14 cellular contexts compared by ENCODE assay signal in the genomic region with DNA sequence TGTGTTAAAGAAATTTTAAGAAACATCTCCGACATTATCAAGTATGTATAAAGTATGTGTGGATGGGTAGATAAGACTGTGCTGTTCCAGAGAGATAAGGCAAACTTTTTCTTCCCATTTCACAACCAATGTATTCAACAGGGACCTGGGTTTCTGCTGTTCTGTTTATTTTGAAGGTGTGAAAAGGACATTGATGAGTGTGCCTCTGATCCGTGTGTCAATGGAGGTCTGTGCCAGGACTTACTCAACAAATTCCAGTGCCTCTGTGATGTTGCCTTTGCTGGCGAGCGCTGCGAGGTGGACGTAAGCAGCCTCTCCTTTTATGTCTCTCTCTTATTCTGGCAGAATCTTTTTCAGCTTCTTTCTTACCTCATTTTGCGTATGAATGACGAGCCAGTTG.
DNase-seq lines count a peak whose midpoint lies in the region; ATAC-seq and TF ChIP-seq lines count a peak whose summit lies in the region.
"Had no signal": no experiment of that assay in that cellular context is flagged by ENCODE, and none has a peak within 500 bp of the region (broad histone marks: within the 10 kb centered on the region; RNA-seq: fewer than 3 reads in every experiment).

No MANE protein-coding gene starts in this region.

- POLR2A ChIA-PET in activated CD4-positive, alpha-beta memory T cell treated with anti-CD3 and anti-CD28 coated beads for 36 hours (lab: Charles Lee) = no interaction called here
- POLR2A ChIA-PET in CD4-positive, alpha-beta T cell (lab: Charles Lee) = interaction anchor here (0.6 kb wide), 1 partner anchor 22 kb away, joined by 3 read pairs; no protein-coding TSS in a partner anchor

- H3K4me1 Mint-ChIP-seq in GM23338 (peaks cover 66% of the 10 kb centered on the region), brain (peaks cover 52% of the 10 kb centered on the region)
- H3K4me1 Mint-ChIP-seq in activated CD4-positive, alpha-beta memory T cell treated with anti-CD3 and anti-CD28 coated beads for 36 hours (ENCODE audit: low read depth) = no peaks in the 10 kb centered on the region
- no peaks in the 10 kb centered on the region for H3K4me1 Mint-ChIP-seq in CD4-positive, alpha-beta T cell (ENCODE audit: low read depth)
- H3K4me1 Mint-ChIP-seq: stimulated activated memory B cell treated with anti-CD40 and anti-IgM and Interleukin-4, amounts not matched to agents 10 μg/mL and 1 μg/mL and 100 μg/mL, for 72 hours had no signal

- H3K36me3 ChIP-seq in GM23338 (ENCODE audit: insufficient read depth) (no peaks in the 10 kb centered on the region), right atrium auricular region (no peaks in the 10 kb centered on the region), osteoblast (ENCODE audit: insufficient read depth, low read length) (no peaks in the 10 kb centered on the region)

- H3K36me3 Mint-ChIP-seq in GM23338 (ENCODE audit: low read depth) (no peaks in the 10 kb centered on the region), brain (no peaks in the 10 kb centered on the region)
- no peaks in the 10 kb centered on the region for H3K36me3 Mint-ChIP-seq in activated CD4-positive, alpha-beta memory T cell treated with anti-CD3 and anti-CD28 coated beads for 36 hours
- H3K36me3 Mint-ChIP-seq in CD4-positive, alpha-beta T cell (ENCODE audit: low read depth) = no peaks in the 10 kb centered on the region
- H3K36me3 Mint-ChIP-seq: stimulated activated memory B cell treated with anti-CD40 and anti-IgM and Interleukin-4, amounts not matched to agents 10 μg/mL and 1 μg/mL and 100 μg/mL, for 72 hours had no signal

- H3F3A ChIP-seq in GM23338 (replicated peaks; ENCODE audit: low read depth) = no peaks in the 10 kb centered on the region

- ATAC-seq in GM23338 = peak; percentile 84
- ATAC-seq in CD4-positive, alpha-beta T cell (ENCODE audit: poor library complexity) = no peak
- ATAC-seq: stimulated activated memory B cell treated with anti-CD40 and anti-IgM and Interleukin-4, amounts not matched to agents 10 μg/mL and 1 μg/mL and 100 μg/mL, for 72 hours had no signal

- H3K27me3 ChIP-seq in GM23338 (ENCODE audit: insufficient read depth) = no peaks in the 10 kb centered on the region
- no peaks in the 10 kb centered on the region for H3K27me3 ChIP-seq in right atrium auricular region
- no peaks in the 10 kb centered on the region for H3K27me3 ChIP-seq in osteoblast (ENCODE audit: insufficient read depth, low read length)
- H3K27me3 ChIP-seq in CD4-positive, alpha-beta T cell (ENCODE audit: control insufficient read depth, insufficient read depth, low read length) = no peaks in the 10 kb centered on the region

- H3K9me3 Mint-ChIP-seq in GM23338 (no peaks in the 10 kb centered on the region), brain (no peaks in the 10 kb centered on the region)
- no peaks in the 10 kb centered on the region for H3K9me3 Mint-ChIP-seq in activated CD4-positive, alpha-beta memory T cell treated with anti-CD3 and anti-CD28 coated beads for 36 hours
- H3K9me3 Mint-ChIP-seq in CD4-positive, alpha-beta T cell = no peaks in the 10 kb centered on the region
- H3K9me3 Mint-ChIP-seq: neural crest cell; stimulated activated memory B cell treated with anti-CD40 and anti-IgM and Interleukin-4, amounts not matched to agents 10 μg/mL and 1 μg/mL and 100 μg/mL, for 72 hours had no signal

- H3K4me1 ChIP-seq in GM23338 (ENCODE audit: insufficient read depth) = peaks cover 66% of the 10 kb centered on the region
- no peaks in the 10 kb centered on the region for H3K4me1 ChIP-seq in right atrium auricular region
- no peaks in the 10 kb centered on the region for H3K4me1 ChIP-seq in osteoblast (ENCODE audit: insufficient read depth, low read length)

- peaks cover 2% of the 10 kb centered on the region for H3K27me3 Mint-ChIP-seq in GM23338 (ENCODE audit: insufficient read depth, low read depth, poor library complexity)
- H3K27me3 Mint-ChIP-seq in brain = no peaks in the 10 kb centered on the region
- no peaks in the 10 kb centered on the region for H3K27me3 Mint-ChIP-seq in activated CD4-positive, alpha-beta memory T cell treated with anti-CD3 and anti-CD28 coated beads for 36 hours
- H3K27me3 Mint-ChIP-seq in CD4-positive, alpha-beta T cell = no peaks in the 10 kb centered on the region

- TF ChIP-seq CTCF in GM23338 (conservative IDR thresholded peaks at IDR 0.05; ENCODE audit: low read depth in 2 of 2) = no peak
- TF ChIP-seq CTCF in brain (conservative IDR thresholded peaks at IDR 0.05) = no peak
- no peak for TF ChIP-seq CTCF in right atrium auricular region (IDR thresholded peaks at IDR 0.05)
- TF ChIP-seq CTCF in osteoblast (IDR thresholded peaks at IDR 0.05; ENCODE audit: extremely low read depth, low read depth, low read length) = no peak
- no peak for TF ChIP-seq CTCF in CD4-positive, alpha-beta T cell (IDR thresholded peaks at IDR 0.05)

- H3K27ac Mint-ChIP-seq in GM23338 = peak overlapping the region; percentile 85
- H3K27ac Mint-ChIP-seq in brain = peak overlapping the region in 4 of 5 experiments; percentile 2 to 67 (median 32)
- H3K27ac Mint-ChIP-seq in activated CD4-positive, alpha-beta memory T cell treated with anti-CD3 and anti-CD28 coated beads for 36 hours = no peak overlapping the region
- no peak overlapping the region for H3K27ac Mint-ChIP-seq in CD4-positive, alpha-beta T cell
- H3K27ac Mint-ChIP-seq: stimulated activated memory B cell treated with anti-CD40 and anti-IgM and Interleukin-4, amounts not matched to agents 10 μg/mL and 1 μg/mL and 100 μg/mL, for 72 hours had no signal

- intact Hi-C loops in activated CD4-positive, alpha-beta memory T cell treated with anti-CD3 and anti-CD28 coated beads for 36 hours (cut with micrococcal nuclease) = no loop called here
- intact Hi-C loops in CD4-positive, alpha-beta T cell (cut with DNase I, micrococcal nuclease) = loop anchor here in 1 of 2 experiments (10.0 kb wide), 1 partner anchor 57 kb away; no protein-coding TSS in a partner anchor

- CTCF ChIA-PET in activated CD4-positive, alpha-beta memory T cell treated with anti-CD3 and anti-CD28 coated beads for 36 hours (lab: Charles Lee) = no interaction called here
- CTCF ChIA-PET in CD4-positive, alpha-beta T cell (lab: Charles Lee) = no interaction called here

- H4K20me1 ChIP-seq in GM23338 (replicated peaks; ENCODE audit: insufficient read depth) = no peaks in the 10 kb centered on the region
- H4K20me1 ChIP-seq in osteoblast (ENCODE audit: insufficient read depth, low read length) = no peaks in the 10 kb centered on the region

- peak overlapping the region; percentile 7; the same call in 1 of the 2 replicates for H2AFZ ChIP-seq in GM23338
- peak overlapping the region; percentile 15 for H2AFZ ChIP-seq in osteoblast (ENCODE audit: low read length)

- H3K27ac ChIP-seq in GM23338 (ENCODE audit: low read depth) (peak overlapping the region; percentile 71), right atrium auricular region (no peak overlapping the region), osteoblast (ENCODE audit: low read depth, low read length) (no peak overlapping the region)
- H3K27ac ChIP-seq in CD4-positive, alpha-beta T cell (ENCODE audit: low read depth, low read length) = no peak overlapping the region

- H3K4me3 Mint-ChIP-seq in GM23338 = peak overlapping the region; percentile 47
- peak overlapping the region in 2 of 5 experiments; percentile 55 to 63 for H3K4me3 Mint-ChIP-seq in brain
- H3K4me3 Mint-ChIP-seq in activated CD4-positive, alpha-beta memory T cell treated with anti-CD3 and anti-CD28 coated beads for 36 hours = no peak overlapping the region
- no peak overlapping the region for H3K4me3 Mint-ChIP-seq in CD4-positive, alpha-beta T cell
- H3K4me3 Mint-ChIP-seq: neural crest cell; stimulated activated memory B cell treated with anti-CD40 and anti-IgM and Interleukin-4, amounts not matched to agents 10 μg/mL and 1 μg/mL and 100 μg/mL, for 72 hours had no signal

- H3K9me2 ChIP-seq in GM23338 (ENCODE audit: insufficient read depth) = no peaks in the 10 kb centered on the region

- H3K4me2 ChIP-seq in GM23338 = peak overlapping the region; percentile 60
- no peak overlapping the region for H3K4me2 ChIP-seq in osteoblast (ENCODE audit: insufficient read depth, low read length)

- H3K79me2 ChIP-seq in GM23338 (replicated peaks; ENCODE audit: insufficient read depth) (no peaks in the 10 kb centered on the region), osteoblast (ENCODE audit: insufficient read depth, low read length) (no peaks in the 10 kb centered on the region)

- DNase-seq in GM23338 (ENCODE audit: low spot score) (peak; percentile 54), right atrium auricular region (ENCODE audit: low spot score) (peak; percentile 92), osteoblast (ENCODE audit: insufficient read length, low spot score, missing footprints) (no peak), NCI-H1048 (lab: John Stamatoyannopoulos, UW) (no peak), activated gamma-delta T cell (lab: John Stamatoyannopoulos, UW) (no peak)
- DNase-seq in activated CD4-positive, alpha-beta memory T cell treated with anti-CD3 and anti-CD28 coated beads for 36 hours = no peak
- no peak for DNase-seq in CD4-positive, alpha-beta T cell
- DNase-seq: activated T-cell treated with anti-CD3 and anti-CD28 coated beads for 4 hours, kidney, NCI-H1105 treated with DMSO at 0.1 percent for 48 hours, SHP77 had no signal

- peak overlapping the region; percentile 27 for H3K4me3 ChIP-seq in GM23338
- no peak overlapping the region for H3K4me3 ChIP-seq in right atrium auricular region
- H3K4me3 ChIP-seq in osteoblast (ENCODE audit: insufficient read depth, low read length) = no peak overlapping the region

- no peaks in the 10 kb centered on the region for H3K9me3 ChIP-seq in right atrium auricular region
- H3K9me3 ChIP-seq in osteoblast (ENCODE audit: low read depth, low read length) = no peaks in the 10 kb centered on the region
- H3K9me3 ChIP-seq in CD4-positive, alpha-beta T cell (ENCODE audit: control insufficient read depth, low read length) = no peaks in the 10 kb centered on the region

TF ChIP-seq in GM23338, 12 proteins besides CTCF, POLR2A, EP300 and RAD21 (continues in another document):
- TF ChIP-seq JUNB (IDR thresholded peaks at IDR 0.05; ENCODE audit: unreplicated experiment) = no peak
- no peak for TF ChIP-seq ZNF331 (CRISPR knock-in tag; IDR thresholded peaks at IDR 0.05; ENCODE audit: low read depth)

Comparison
In these comparisons a context has a peak if more than half of its experiments do, and no peak if none do; other contexts are left out.
1. DNase-seq: peak in GM23338 (single experiment) and right atrium auricular region (single experiment); none in osteoblast (single experiment), NCI-H1048 (single experiment), activated CD4-positive, alpha-beta memory T cell treated with anti-CD3 and anti-CD28 coated beads for 36 hours (single experiment), CD4-positive, alpha-beta T cell (0 of 10) and activated gamma-delta T cell (single experiment).
2. H3K27ac Mint-ChIP-seq: peak in GM23338 (single experiment) and brain (4 of 5); none in activated CD4-positive, alpha-beta memory T cell treated with anti-CD3 and anti-CD28 coated beads for 36 hours (single experiment) and CD4-positive, alpha-beta T cell (single experiment).